ENCODE assay signal across 9 cellular contexts in the genomic region with DNA sequence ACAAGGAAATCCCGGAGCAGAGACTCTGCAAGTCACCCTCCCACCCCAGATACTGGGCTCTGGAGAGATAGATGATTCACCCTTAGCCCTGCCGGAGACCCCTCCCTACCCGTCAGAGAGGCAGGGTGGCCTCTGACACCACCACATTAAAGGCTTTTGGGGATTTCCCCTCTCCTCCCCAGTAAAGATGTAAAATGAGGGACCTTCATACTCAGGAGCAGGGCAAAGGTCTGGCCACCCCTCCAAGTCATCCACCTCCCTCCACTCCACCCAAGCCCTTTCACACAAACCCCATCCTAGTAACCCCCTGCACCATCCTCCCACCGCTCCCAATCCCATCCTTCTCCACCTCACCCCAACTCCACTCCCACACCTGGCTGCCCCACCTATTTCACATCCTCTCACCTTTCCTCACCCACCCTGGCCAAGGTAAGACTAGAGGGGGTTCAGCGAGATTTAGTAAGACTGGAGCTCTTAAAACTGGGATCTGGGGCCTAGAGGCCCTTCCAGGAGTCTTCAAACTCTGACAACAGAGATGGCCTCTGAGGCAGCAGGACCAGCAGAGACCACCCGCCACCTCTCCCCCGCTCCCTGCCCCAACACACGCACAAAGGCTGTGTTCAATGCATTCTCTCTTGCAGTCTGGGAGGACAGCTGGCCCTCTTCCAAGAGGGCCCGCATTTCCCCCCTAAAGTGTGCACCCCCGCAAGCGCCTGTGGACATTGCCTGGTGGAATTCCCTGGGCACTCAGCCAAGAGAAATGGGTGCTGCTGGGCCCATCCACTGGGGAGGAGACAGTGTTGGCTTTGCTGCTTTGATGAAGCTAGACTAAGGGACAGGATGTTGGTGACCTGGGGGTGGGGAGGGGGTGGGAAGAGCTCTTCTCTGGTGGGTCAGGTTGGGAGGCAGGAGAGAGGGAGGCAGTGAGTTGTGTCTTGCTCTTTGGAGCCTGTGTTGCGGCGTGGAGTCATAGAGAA. TPM values are rescaled to one million over a fixed set of nuclear protein-coding genes. Genes with fewer than 3 reads are reported as not detected.
DNase-seq lines count a peak whose midpoint lies in the region; ATAC-seq and TF ChIP-seq lines count a peak whose summit lies in the region.
"Had no signal": no experiment of that assay in that cellular context is flagged by ENCODE, and none has a peak within 500 bp of the region (broad histone marks: within the 10 kb centered on the region; RNA-seq: fewer than 3 reads in every experiment).

No MANE protein-coding gene starts in this region.

- H3K36me3 ChIP-seq in prostate gland (no peaks in the 10 kb centered on the region), brain microvascular endothelial cell (replicated peaks) (no peaks in the 10 kb centered on the region)

- no peak for TF ChIP-seq POLR2A in prostate gland (IDR thresholded peaks at IDR 0.05)

- ATAC-seq in sciatic nerve: no peak

- in situ Hi-C loops in brain microvascular endothelial cell (cut with HindIII; ENCODE audit: low pct_ligation_motif_present, low sequenced_read_pairs): no loop called here

- TF ChIP-seq CTCF in GM20000 (IDR thresholded peaks at IDR 0.05; ENCODE audit: extremely low read depth, missing control alignments): no peak
- no peak for TF ChIP-seq CTCF in coronary artery (IDR thresholded peaks at IDR 0.05)
- no peak for TF ChIP-seq CTCF in prostate gland (IDR thresholded peaks at IDR 0.05)
- TF ChIP-seq CTCF in brain microvascular endothelial cell (IDR thresholded peaks at IDR 0.05; ENCODE audit: low read depth, low read length, missing control alignments): no peak

- peak overlapping the region; percentile 75 for H3K4me3 ChIP-seq in coronary artery
- peak overlapping the region; percentile 63 to 73 for H3K4me3 ChIP-seq in prostate gland
- no peak overlapping the region for H3K4me3 ChIP-seq in brain microvascular endothelial cell (ENCODE audit: low read depth, low read length)

- H3K4me1 ChIP-seq in prostate gland (replicated peaks): no peaks in the 10 kb centered on the region

- DNase-seq in GM20000 (ENCODE audit: low spot score) (peak; percentile 51), coronary artery (ENCODE audit: low spot score) (no peak), prostate gland (ENCODE audit: low spot score) (no peak), sciatic nerve (ENCODE audit: low spot score) (no peak), brain microvascular endothelial cell (no peak), NCI-H187 (lab: John Stamatoyannopoulos, UW) (no peak), foreskin melanocyte (no peak)
- DNase-seq in activated CD4-positive, CD25-positive, alpha-beta regulatory T cell (lab: John Stamatoyannopoulos, UW): peak in 3 of 4 experiments; percentile 10 to 22 (median 13)

- H3K9me3 ChIP-seq in prostate gland: no peaks in the 10 kb centered on the region

- H3K27ac ChIP-seq in coronary artery: no peak overlapping the region
- no peak overlapping the region for H3K27ac ChIP-seq in prostate gland
- H3K27ac ChIP-seq in brain microvascular endothelial cell: no peak overlapping the region
- H3K27ac ChIP-seq: HL-60 had no signal

- whole genome bisulfite sequencing in prostate gland: 57% methylated on average over 13 of the region's 13 CpGs

- intact Hi-C loops in prostate gland (cut with DNase I): loop anchor here (5.0 kb wide), 1 partner anchor 192 kb away; a partner anchor contains a TSS
- intact Hi-C loops in sciatic nerve (cut with DNase I): loop anchor here (10.0 kb wide), 1 partner anchor 109 kb away; no protein-coding TSS in a partner anchor

- no peaks in the 10 kb centered on the region for H3K27me3 ChIP-seq in prostate gland (replicated peaks; ENCODE audit: insufficient read depth)
- H3K27me3 ChIP-seq in brain microvascular endothelial cell (replicated peaks): no peaks in the 10 kb centered on the region

RNA-seq across cellular contexts. Expression of a gene that starts 1.1 kb away (rescaled TPM):
- total RNA-seq in prostate gland (10 to 100 TPM; 67.4 to 74.7 TPM), sciatic nerve (24.2 TPM)

RNA-seq across cellular contexts. Expression of a gene that starts 54.0 kb away (rescaled TPM):
- total RNA-seq in prostate gland (10 to 100 TPM; 16.3 to 56.6 TPM), sciatic nerve (40.6 TPM)

Comparison
In these comparisons a context has a peak if more than half of its experiments do, and no peak if none do; other contexts are left out.
1. DNase-seq: peak in GM20000 (single experiment) and activated CD4-positive, CD25-positive, alpha-beta regulatory T cell (3 of 4); none in coronary artery (single experiment), prostate gland (single experiment), sciatic nerve (single experiment), brain microvascular endothelial cell (single experiment), NCI-H187 (0 of 2) and foreskin melanocyte (single experiment).